ENCODE assay signal across 19 cellular contexts in the genomic region with DNA sequence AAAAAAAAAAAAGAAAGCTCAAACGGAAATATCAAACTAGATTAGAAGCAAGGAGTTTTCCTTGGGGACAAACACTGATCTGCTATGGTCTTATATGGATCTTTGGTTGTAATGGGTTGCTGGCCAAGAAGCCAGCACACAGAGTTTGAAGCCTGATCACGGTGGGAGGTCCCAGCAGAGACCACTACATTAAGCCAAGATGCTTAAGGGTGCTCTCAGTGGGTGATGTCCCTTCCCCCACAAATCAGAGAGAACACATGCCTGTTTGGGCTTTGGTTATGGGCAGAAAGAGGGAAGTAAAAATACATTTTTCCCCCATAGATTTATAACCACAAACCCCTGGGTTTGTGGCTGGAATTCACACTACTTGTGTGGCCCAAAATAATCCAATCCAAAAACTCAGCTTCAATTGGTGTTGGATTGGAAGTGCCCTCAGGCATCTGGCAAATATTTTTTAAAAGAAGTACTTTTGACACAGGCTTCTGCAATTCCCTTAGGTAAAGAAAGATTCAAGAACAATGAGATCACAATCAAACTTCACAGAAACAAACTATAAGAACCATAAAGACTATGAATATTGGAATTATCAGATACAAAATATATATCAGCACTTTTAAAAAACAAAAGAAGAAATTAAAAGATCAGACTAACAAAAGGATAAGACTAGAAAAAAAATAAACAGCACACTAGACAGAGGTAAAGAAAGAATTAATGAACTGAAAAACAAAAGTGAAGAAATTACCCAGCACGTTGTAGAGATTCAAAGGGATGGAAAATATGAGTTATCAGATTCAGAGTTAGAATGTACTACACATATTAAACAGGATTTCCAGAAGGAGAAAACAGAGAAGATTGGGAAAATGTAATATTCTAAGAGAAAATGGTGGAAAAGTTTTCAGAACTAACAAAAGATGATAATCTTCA. TPM values are rescaled to one million over a fixed set of nuclear protein-coding genes. Genes with fewer than 3 reads are reported as not detected.
DNase-seq lines count a peak whose midpoint lies in the region; ATAC-seq and TF ChIP-seq lines count a peak whose summit lies in the region.
"Had no signal": no experiment of that assay in that cellular context is flagged by ENCODE, and none has a peak within 500 bp of the region (broad histone marks: within the 10 kb centered on the region; RNA-seq: fewer than 3 reads in every experiment).

No MANE protein-coding gene starts in this region.

- no peaks in the 10 kb centered on the region for H3K9me3 ChIP-seq in right cardiac atrium (ENCODE audit: control insufficient read depth, low read length)
- peaks cover 0 to 12% (median 0%) of the 10 kb centered on the region in 3 donors for H3K9me3 ChIP-seq in gastroesophageal sphincter
- no peaks in the 10 kb centered on the region for H3K9me3 ChIP-seq in right lobe of liver

- H3K4me1 Mint-ChIP-seq in activated T-helper 17 cell treated with anti-CD3 and anti-CD28 coated beads, Interleukin-2, amount 50 U/mL, for 72 hours: peaks cover 17% of the 10 kb centered on the region
- peaks cover 3% of the 10 kb centered on the region for H3K4me1 Mint-ChIP-seq in glutamatergic neuron (ENCODE audit: low read depth, unreplicated experiment)

- intact Hi-C loops in right cardiac atrium (cut with DNase I) (no loop called here), cardiac septum (cut with DNase I) (no loop called here), right lobe of liver (cut with DNase I) (no loop called here)

- no peak overlapping the region for H3K4me3 Mint-ChIP-seq in activated T-helper 17 cell treated with anti-CD3 and anti-CD28 coated beads, Interleukin-2, amount 50 U/mL, for 72 hours
- H3K4me3 Mint-ChIP-seq in glutamatergic neuron (ENCODE audit: unreplicated experiment): no peak overlapping the region
- H3K4me3 Mint-ChIP-seq: CD4-positive, alpha-beta T cell; immature natural killer cell had no signal

- H3K27me3 Mint-ChIP-seq in activated T-helper 17 cell treated with anti-CD3 and anti-CD28 coated beads, Interleukin-2, amount 50 U/mL, for 72 hours: no peaks in the 10 kb centered on the region
- no peaks in the 10 kb centered on the region for H3K27me3 Mint-ChIP-seq in glutamatergic neuron (ENCODE audit: unreplicated experiment)
- H3K27me3 Mint-ChIP-seq: CD4-positive, alpha-beta T cell had no signal

- peaks cover 6% of the 10 kb centered on the region for H3K9me3 Mint-ChIP-seq in activated T-helper 17 cell treated with anti-CD3 and anti-CD28 coated beads, Interleukin-2, amount 50 U/mL, for 72 hours
- H3K9me3 Mint-ChIP-seq in glutamatergic neuron (ENCODE audit: unreplicated experiment): no peaks in the 10 kb centered on the region

- no peak for TF ChIP-seq EP300 in gastroesophageal sphincter (IDR thresholded peaks at IDR 0.05)

- TF ChIP-seq CTCF in gastroesophageal sphincter (IDR thresholded peaks at IDR 0.05) (no peak), right lobe of liver (IDR thresholded peaks at IDR 0.05) (no peak), glutamatergic neuron (IDR thresholded peaks at IDR 0.05; ENCODE audit: partially characterized antibody, unreplicated experiment) (no peak)

- H3K4me1 ChIP-seq in right cardiac atrium (ENCODE audit: control insufficient read depth, insufficient read depth, low read length): peaks cover 7% of the 10 kb centered on the region
- peaks cover 14 to 41% (median 18%) of the 10 kb centered on the region in 3 donors for H3K4me1 ChIP-seq in gastroesophageal sphincter
- H3K4me1 ChIP-seq in right lobe of liver: no peaks in the 10 kb centered on the region

- peaks cover 90% of the 10 kb centered on the region for H3K36me3 Mint-ChIP-seq in activated T-helper 17 cell treated with anti-CD3 and anti-CD28 coated beads, Interleukin-2, amount 50 U/mL, for 72 hours (ENCODE audit: low read depth)
- peaks cover 12% of the 10 kb centered on the region for H3K36me3 Mint-ChIP-seq in glutamatergic neuron (ENCODE audit: unreplicated experiment)

- H3K27me3 ChIP-seq in right cardiac atrium (ENCODE audit: control insufficient read depth, insufficient read depth) (no peaks in the 10 kb centered on the region), gastroesophageal sphincter (no peaks in the 10 kb centered on the region), right lobe of liver (no peaks in the 10 kb centered on the region)
- H3K27me3 ChIP-seq: heart right ventricle had no signal

- H3K36me3 ChIP-seq in gastroesophageal sphincter (peaks cover 0 to 19% of the 10 kb centered on the region in 2 donors), right lobe of liver (no peaks in the 10 kb centered on the region)

- H3K27ac Mint-ChIP-seq in activated T-helper 17 cell treated with anti-CD3 and anti-CD28 coated beads, Interleukin-2, amount 50 U/mL, for 72 hours: peak overlapping the region; percentile 42
- H3K27ac Mint-ChIP-seq in glutamatergic neuron (ENCODE audit: unreplicated experiment): no peak overlapping the region
- H3K27ac Mint-ChIP-seq: CD4-positive, alpha-beta T cell had no signal

- H3K4me3 ChIP-seq in right cardiac atrium (ENCODE audit: low read length) (no peak overlapping the region), gastroesophageal sphincter (no peak overlapping the region), right lobe of liver (no peak overlapping the region)
- H3K4me3 ChIP-seq: heart right ventricle had no signal

- ATAC-seq in right cardiac atrium (no peak), gastroesophageal sphincter (no peak), right lobe of liver (no peak), GM18502 (IDR thresholded peaks at IDR 0.05; ENCODE audit: poor library complexity, unreplicated experiment) (no peak), GM18519 (IDR thresholded peaks at IDR 0.05; ENCODE audit: low FRiP score, unreplicated experiment) (no peak)
- no peak for ATAC-seq in activated T-helper 17 cell treated with anti-CD3 and anti-CD28 coated beads, Interleukin-2, amount 50 U/mL, for 72 hours (replicated peaks)

- TF ChIP-seq POLR2A in gastroesophageal sphincter (IDR thresholded peaks at IDR 0.05) (no peak), right lobe of liver (IDR thresholded peaks at IDR 0.05) (no peak)

- 58% methylated on average over 3 of the region's 3 CpGs for WGBS in right cardiac atrium
- 81 to 85% methylated on average over 2 to 3 of the region's 3 CpGs for WGBS in gastroesophageal sphincter (ENCODE audit: low coverage in 1 of 2), 2 donors
- WGBS in right lobe of liver (ENCODE audit: insufficient coverage, low coverage, low lambda C conversion rate, missing lambda C conversion rate): 80% methylated on average over 3 of the region's 3 CpGs

- H3K27ac ChIP-seq in right cardiac atrium (ENCODE audit: low read length) (peak overlapping the region; percentile 37), gastroesophageal sphincter (peak overlapping the region in 3 of 4 donors; percentile 29 to 83 (median 46)), right lobe of liver (no peak overlapping the region)

- DNase-seq in right cardiac atrium (no peak), cardiac septum (ENCODE audit: low spot score) (no peak), right lobe of liver (no peak), glutamatergic neuron (no peak)
- DNase-seq: activated CD4-positive, alpha-beta T cell treated with anti-CD3 and anti-CD28 coated beads for 4 hours; activated effector memory CD4-positive, alpha-beta T cell treated with Interleukin-2 at 50 U/mL for 16 hours; CD4-positive, alpha-beta T cell; heart right ventricle; immature natural killer cell; NCI-H146; NCI-H2171; NCI-H524 treated with DMSO at 0.1 percent for 48 hours; occipital lobe; retina; stimulated activated CD8-positive, alpha-beta memory T cell treated with anti-CD3 and anti-CD28 coated beads, Interleukin-4, amount 100 ng/mL, for 48 hours had no signal

RNA-seq across cellular contexts. Expression of gene ESF1, which starts 44.7 kb away (rescaled TPM):
- total RNA-seq in right cardiac atrium (10 to 100 TPM; 10.8 to 16.6 (median 13.6) TPM), cardiac septum (15.1 TPM), gastroesophageal sphincter (10 to 100 TPM; 12.8 to 16.2 (median 14.6) TPM), right lobe of liver (1 to 10 TPM; 4.4 to 8.9 (median 6.9) TPM), glutamatergic neuron (ENCODE audit: unreplicated experiment) (16.1 TPM)
- polyA plus RNA-seq in right cardiac atrium: 11.9 TPM
- total RNA-seq in activated T-helper 17 cell treated with anti-CD3 and anti-CD28 coated beads, Interleukin-2, amount 50 U/mL, for 72 hours: 10 to 100 TPM; 13.9 to 21.7 TPM

RNA-seq across cellular contexts. Expression of gene NDUFAF5, which starts 44.8 kb away (rescaled TPM):
- total RNA-seq in right cardiac atrium (10 to 100 TPM; 56.1 to 72.3 (median 64.1) TPM), cardiac septum (65.0 TPM), gastroesophageal sphincter (10 to 100 TPM; 11.3 to 38.8 (median 13.8) TPM), right lobe of liver (10 to 100 TPM in 5 of 6 experiments, 1 to 10 TPM in 1; 9.8 to 15.9 (median 11.7) TPM), glutamatergic neuron (ENCODE audit: unreplicated experiment) (51.2 TPM)
- polyA plus RNA-seq in right cardiac atrium: 55.7 TPM
- total RNA-seq in activated T-helper 17 cell treated with anti-CD3 and anti-CD28 coated beads, Interleukin-2, amount 50 U/mL, for 72 hours: 10 to 100 TPM; 19.7 to 31.2 TPM

Comparison
In these comparisons a context has a peak if more than half of its experiments do, and no peak if none do; other contexts are left out.
1. H3K27ac ChIP-seq: peak in right cardiac atrium (single experiment) and gastroesophageal sphincter (3 of 4); none in right lobe of liver (0 of 3).